In genomic region chr4:142406051-142406549, GRCh38 we compare ENCODE assay signal across 8 cellular contexts.
A peak's percentile ranks its signal among the peaks of the same experiment; 100 is the strongest.
DNase-seq lines count a peak whose midpoint lies in the region; ATAC-seq and TF ChIP-seq lines count a peak whose summit lies in the region.

No MANE protein-coding gene starts in this region.

- H3K36me3 Mint-ChIP-seq in WTC11, result no peaks in the 10 kb centered on the region

- H3K27me3 ChIP-seq in heart left ventricle (no peaks in the 10 kb centered on the region), vagina (no peaks in the 10 kb centered on the region)

- POLR2A ChIA-PET in WTC11 (lab: Charles Lee), result interaction anchor here (0.5 kb wide), 1 partner anchor 47 kb away, joined by 8 read pairs; no protein-coding TSS in a partner anchor

- TF ChIP-seq POLR2A in heart left ventricle (IDR thresholded peaks at IDR 0.05) (no peak), vagina (IDR thresholded peaks at IDR 0.05) (no peak)

- no peak for DNase-seq in heart left ventricle
- DNase-seq in Right ventricle myocardium superior, result no peak
- no peak for DNase-seq in WTC11 (ENCODE audit: low spot score)
- peak; percentile 60 for DNase-seq in iPS-NIHi11 (ENCODE audit: low spot score)
- no peak for DNase-seq in vagina (ENCODE audit: extremely low spot score in 2 of 2)
- no peak for DNase-seq in GM03348 (ENCODE audit: low spot score)
- DNase-seq in central memory CD4-positive, alpha-beta T cell, result no peak
- no peak for DNase-seq in inferior parietal cortex (ENCODE audit: extremely low spot score)

- peak overlapping the region in 11 of 12 donors; percentile 37 to 90 (median 78) for H3K27ac ChIP-seq in heart left ventricle
- peak overlapping the region; percentile 81 for H3K27ac ChIP-seq in vagina

- TF ChIP-seq CTCF in heart left ventricle (IDR thresholded peaks at IDR 0.05) (no peak), WTC11 (IDR thresholded peaks at IDR 0.05) (no peak), vagina (IDR thresholded peaks at IDR 0.05) (no peak)

- WGBS in heart left ventricle, 4 donors, result 50 to 58% (median 55%) methylated on average over 5 of the region's 5 CpGs

- no peaks in the 10 kb centered on the region for H3K9me3 ChIP-seq in heart left ventricle
- H3K9me3 ChIP-seq in vagina, result no peaks in the 10 kb centered on the region

- H3K27me3 Mint-ChIP-seq in WTC11 (ENCODE audit: low read depth), result no peaks in the 10 kb centered on the region

- peak overlapping the region; percentile 65 for H3K27ac Mint-ChIP-seq in WTC11

- H3K36me3 ChIP-seq in heart left ventricle, result no peaks in the 10 kb centered on the region
- no peaks in the 10 kb centered on the region for H3K36me3 ChIP-seq in vagina

- peaks cover 0 to 61% (median 40%) of the 10 kb centered on the region in 12 donors for H3K4me1 ChIP-seq in heart left ventricle
- peaks cover 55% of the 10 kb centered on the region for H3K4me1 ChIP-seq in vagina

- H3K4me1 Mint-ChIP-seq in WTC11, result peaks cover 53% of the 10 kb centered on the region

- no peak overlapping the region for H3K4me3 Mint-ChIP-seq in WTC11

- no peaks in the 10 kb centered on the region for H3K9me3 Mint-ChIP-seq in WTC11

- H3K4me3 ChIP-seq in heart left ventricle, result peak overlapping the region in 8 of 12 donors; percentile 50 to 67 (median 60)
- no peak overlapping the region for H3K4me3 ChIP-seq in vagina

- intact Hi-C loops in heart left ventricle (cut with DNase I) (no loop called here), Right ventricle myocardium superior (cut with DNase I) (no loop called here), vagina (cut with DNase I) (no loop called here)

- peak in 1 of 4 donors; percentile 32 for ATAC-seq in heart left ventricle
- ATAC-seq in Right ventricle myocardium superior (ENCODE audit: poor library complexity), result no peak
- ATAC-seq in WTC11, result peak; percentile 76

- CTCF ChIA-PET in WTC11 (lab: Charles Lee), result no interaction called here

TF ChIP-seq in WTC11, 78 proteins besides CTCF, POLR2A, EP300 and RAD21:
- TF ChIP-seq ZNF121 (CRISPR knock-in tag; IDR thresholded peaks at IDR 0.05), result no peak
- no peak for TF ChIP-seq ARID4B (CRISPR knock-in tag; IDR thresholded peaks at IDR 0.05; ENCODE audit: borderline replicate concordance)
- no peak for TF ChIP-seq PRRX2 (CRISPR knock-in tag; IDR thresholded peaks at IDR 0.05)
- TF ChIP-seq ZNF263 (CRISPR knock-in tag; IDR thresholded peaks at IDR 0.05; ENCODE audit: low read depth), result no peak
- no peak for TF ChIP-seq SMAD3 (CRISPR knock-in tag; IDR thresholded peaks at IDR 0.05; ENCODE audit: borderline replicate concordance)

Comparison
In these comparisons a context has a peak if more than half of its experiments do, and no peak if none do; other contexts are left out.
1. H3K4me3 ChIP-seq: peak in heart left ventricle (8 of 12); none in vagina (0 of 2).